26 cellular contexts compared by ENCODE assay signal in the genomic region with DNA sequence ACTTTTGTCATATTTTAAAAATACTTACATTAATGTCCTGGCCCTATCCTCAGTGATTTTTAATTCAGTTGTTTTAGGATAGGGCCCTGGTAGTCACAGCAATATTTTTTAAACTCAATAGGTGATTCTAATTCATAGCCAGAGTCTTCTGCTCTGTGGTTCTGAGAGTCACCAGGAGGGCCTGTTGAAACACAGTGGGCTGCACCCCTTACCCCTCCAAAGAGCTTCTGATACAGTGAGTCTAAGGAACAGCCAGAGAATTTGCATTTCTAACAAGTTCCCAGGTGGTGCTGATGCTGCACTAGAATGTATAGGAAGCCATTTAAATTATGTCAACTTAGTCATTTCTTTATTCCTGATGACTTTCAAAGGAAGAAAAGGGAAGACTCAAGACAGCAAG.
"Had no signal": no experiment of that assay in that cellular context is flagged by ENCODE, and none has a peak within 500 bp of the region (broad histone marks: within the 10 kb centered on the region; RNA-seq: fewer than 3 reads in every experiment).

No MANE protein-coding gene starts in this region.

- ATAC-seq: effector memory CD8-positive, alpha-beta T cell; esophagus mucosa; foreskin keratinocyte; gastrocnemius medialis; gastroesophageal sphincter; heart left ventricle; heart right ventricle had no signal

- H3K9me3 Mint-ChIP-seq: dendritic cell treated with granulocyte-macrophage colony-stimulating factor and Interleukin-4, amounts not matched to agents 40 ng/mL and 50 ng/mL, for 4 days; effector memory CD8-positive, alpha-beta T cell; endodermal cell had no signal

- H3K79me2 ChIP-seq: hepatocyte had no signal

- H2AFZ ChIP-seq: hepatocyte had no signal

- H3K27me3 ChIP-seq: colonic mucosa, dorsolateral prefrontal cortex, esophagus muscularis mucosa, esophagus squamous epithelium, foreskin keratinocyte, gastrocnemius medialis, gastroesophageal sphincter, heart left ventricle, heart right ventricle, hepatocyte had no signal

- H3K4me2 ChIP-seq: hepatocyte had no signal

- DNase-seq: colonic mucosa; cortex of kidney; dermis blood vessel endothelial cell; dorsolateral prefrontal cortex; effector CD4-positive, alpha-beta T cell; effector CD8-positive, alpha-beta T cell; effector memory CD4-positive, alpha-beta T cell; effector memory CD8-positive, alpha-beta T cell; endodermal cell; erythroblast; esophagus squamous epithelium; foreskin fibroblast; foreskin keratinocyte; foreskin melanocyte; gastrocnemius medialis; glutamatergic neuron; head of caudate nucleus; heart left ventricle; heart right ventricle had no signal

- H3K27me3 Mint-ChIP-seq: dendritic cell treated with granulocyte-macrophage colony-stimulating factor and Interleukin-4, amounts not matched to agents 40 ng/mL and 50 ng/mL, for 4 days; effector memory CD8-positive, alpha-beta T cell had no signal

- H3K4me3 ChIP-seq: colonic mucosa, coronary artery, dorsolateral prefrontal cortex, esophagus muscularis mucosa, esophagus squamous epithelium, gastrocnemius medialis, gastroesophageal sphincter, heart left ventricle, heart right ventricle, hepatocyte had no signal

- H3K27ac ChIP-seq: colonic mucosa, coronary artery, dorsolateral prefrontal cortex, epithelial cell of prostate, esophagus muscularis mucosa, esophagus squamous epithelium, foreskin keratinocyte, gastrocnemius medialis, gastroesophageal sphincter, heart left ventricle, heart right ventricle, hepatocyte had no signal

- H3K27ac Mint-ChIP-seq: dendritic cell treated with granulocyte-macrophage colony-stimulating factor and Interleukin-4, amounts not matched to agents 40 ng/mL and 50 ng/mL, for 4 days; effector memory CD8-positive, alpha-beta T cell; endodermal cell had no signal

- H3K4me1 ChIP-seq: colonic mucosa, esophagus muscularis mucosa, esophagus squamous epithelium, foreskin keratinocyte, gastrocnemius medialis, gastroesophageal sphincter had no signal

- H3K36me3 ChIP-seq: colonic mucosa, esophagus muscularis mucosa, esophagus squamous epithelium, gastrocnemius medialis, gastroesophageal sphincter, heart left ventricle, heart right ventricle had no signal

- H3K4me3 Mint-ChIP-seq: dendritic cell treated with granulocyte-macrophage colony-stimulating factor and Interleukin-4, amounts not matched to agents 40 ng/mL and 50 ng/mL, for 4 days; effector memory CD8-positive, alpha-beta T cell; endodermal cell had no signal
